26 cellular contexts compared by ENCODE assay signal in the genomic region with DNA sequence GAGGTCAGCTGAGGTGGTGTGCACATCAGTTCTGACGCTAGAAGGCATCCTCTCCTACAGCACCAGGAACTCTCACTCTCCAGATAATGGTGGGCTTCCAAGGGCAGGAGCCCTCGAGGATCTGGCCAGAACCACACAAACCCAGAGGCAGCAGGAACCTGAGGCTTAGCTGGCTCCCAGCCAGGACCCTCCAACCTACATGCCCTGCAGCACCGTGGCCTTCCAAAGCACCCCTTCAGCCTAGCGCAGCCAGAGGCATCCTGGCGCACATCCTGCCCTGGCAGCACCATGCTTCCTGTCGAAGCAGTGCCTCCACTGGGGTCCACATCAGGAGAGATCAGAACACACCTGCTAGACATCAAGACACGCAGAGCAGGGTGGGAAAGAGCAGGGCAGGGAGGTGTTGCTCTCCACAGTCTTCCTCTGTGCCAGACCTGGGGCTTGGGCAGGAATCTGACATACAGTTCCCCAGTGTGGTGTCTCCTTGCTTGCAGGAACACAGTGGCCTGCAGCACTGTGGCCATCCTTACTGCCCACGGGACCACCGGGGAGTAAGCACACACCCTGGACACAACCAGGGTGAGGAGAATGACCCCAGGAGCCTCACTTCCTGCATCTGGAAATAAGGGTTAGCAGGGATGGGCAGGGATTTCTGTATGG. TPM values are rescaled to one million over a fixed set of nuclear protein-coding genes. Genes with fewer than 3 reads are reported as not detected.
A peak's percentile ranks its signal among the peaks of the same experiment; 100 is the strongest.
DNase-seq lines count a peak whose midpoint lies in the region; ATAC-seq, FAIRE-seq and TF ChIP-seq lines count a peak whose summit lies in the region.
"Had no signal": no experiment of that assay in that cellular context is flagged by ENCODE, and none has a peak within 500 bp of the region (broad histone marks: within the 10 kb centered on the region; RNA-seq: fewer than 3 reads in every experiment).

No MANE protein-coding gene starts in this region.

- H3K27me3 ChIP-seq in bronchial epithelial cell (ENCODE audit: control insufficient read depth, insufficient read depth, low read length), result no peaks in the 10 kb centered on the region
- H3K27me3 ChIP-seq: BE2C; BLaER1 treated with 17β-estradiol and CSF1 and Interleukin-3, amounts not matched to agents 10 nM and 100 nM had no signal

- peak; percentile 70 for FAIRE-seq in bronchial epithelial cell (lab: Jason Lieb, UNC)
- FAIRE-seq: A549, D721Med, GM12878, GM19239 had no signal

- TF ChIP-seq CTCF in bronchial epithelial cell (IDR thresholded peaks at IDR 0.05; ENCODE audit: insufficient read depth, low read length, severe bottlenecking) (no peak), coronary artery (IDR thresholded peaks at IDR 0.05) (no peak)

- no peaks in the 10 kb centered on the region for H3K4me1 Mint-ChIP-seq in T-helper 2 cell treated with Interferon-gamma antibody and Interleukin-4, amounts not matched to agents 5 μg/mL and 100 μg/mL, for 36 hours (ENCODE audit: low read depth)
- H3K4me1 Mint-ChIP-seq: CD14-positive monocyte; CD8-positive, alpha-beta memory T cell; GM23338; H9 had no signal

- H3K4me3 Mint-ChIP-seq in T-helper 2 cell treated with Interferon-gamma antibody and Interleukin-4, amounts not matched to agents 5 μg/mL and 100 μg/mL, for 36 hours, result no peak overlapping the region
- H3K4me3 Mint-ChIP-seq: CD14-positive monocyte; CD4-positive, alpha-beta T cell; CD8-positive, alpha-beta memory T cell; GM23338; H9 had no signal

- H3K27me3 Mint-ChIP-seq in T-helper 2 cell treated with Interferon-gamma antibody and Interleukin-4, amounts not matched to agents 5 μg/mL and 100 μg/mL, for 36 hours (ENCODE audit: low read depth), result no peaks in the 10 kb centered on the region
- H3K27me3 Mint-ChIP-seq: CD4-positive, alpha-beta T cell had no signal

- H3K36me3 Mint-ChIP-seq in T-helper 2 cell treated with Interferon-gamma antibody and Interleukin-4, amounts not matched to agents 5 μg/mL and 100 μg/mL, for 36 hours (ENCODE audit: low read depth), result no peaks in the 10 kb centered on the region
- H3K36me3 Mint-ChIP-seq: CD14-positive monocyte had no signal

- no peak overlapping the region for H3K4me3 ChIP-seq in bronchial epithelial cell (ENCODE audit: low read depth, low read length)
- H3K4me3 ChIP-seq in coronary artery, result no peak overlapping the region
- H3K4me3 ChIP-seq: A549; BLaER1 treated with 17β-estradiol and CSF1 and Interleukin-3, amounts not matched to agents 10 nM and 100 nM; GM12878; GM23338 had no signal

- intact Hi-C loops in posterior vena cava (cut with DNase I), result no loop called here

- H3K36me3 ChIP-seq in bronchial epithelial cell (ENCODE audit: control insufficient read depth, insufficient read depth, low read length), result no peaks in the 10 kb centered on the region
- H3K36me3 ChIP-seq: BE2C; BLaER1 treated with 17β-estradiol and CSF1 and Interleukin-3, amounts not matched to agents 10 nM and 100 nM had no signal

- peaks cover 8% of the 10 kb centered on the region for H3K9me3 Mint-ChIP-seq in T-helper 2 cell treated with Interferon-gamma antibody and Interleukin-4, amounts not matched to agents 5 μg/mL and 100 μg/mL, for 36 hours

- DNase-seq in bronchial epithelial cell (ENCODE audit: low read depth) (no peak), coronary artery (ENCODE audit: low spot score) (peak; percentile 56), posterior vena cava (ENCODE audit: low spot score) (peak; percentile 76), NCI-H226 (no peak)
- no peak for DNase-seq in T-helper 2 cell treated with Interferon-gamma antibody and Interleukin-4, amounts not matched to agents 5 μg/mL and 100 μg/mL, for 36 hours (ENCODE audit: low spot score)
- DNase-seq: 8988T; ACHN; AML-193; BE2C; CD4-positive, alpha-beta T cell; CD8-positive, alpha-beta memory T cell; DMS 273 treated with DMSO at 0.1 percent for 48 hours; DMS79; EL; GDM1; H9 had no signal

- H3K27ac ChIP-seq in coronary artery, result no peak overlapping the region
- H3K27ac ChIP-seq: A549; BLaER1 treated with 17β-estradiol and CSF1 and Interleukin-3, amounts not matched to agents 10 nM and 100 nM had no signal

- H3K27ac Mint-ChIP-seq in T-helper 2 cell treated with Interferon-gamma antibody and Interleukin-4, amounts not matched to agents 5 μg/mL and 100 μg/mL, for 36 hours, result no peak overlapping the region
- H3K27ac Mint-ChIP-seq: CD14-positive monocyte; CD4-positive, alpha-beta T cell; CD8-positive, alpha-beta memory T cell; GM23338; H9 had no signal

- ATAC-seq in GM19328 (IDR thresholded peaks at IDR 0.05; ENCODE audit: unreplicated experiment), result no peak
- ATAC-seq: A549, GM12878, GM23338, HCT116 had no signal

RNA-seq across cellular contexts. Expression of a gene that starts 21.7 kb away (rescaled TPM):
- not detected in 2 replicates for total RNA-seq in bronchial epithelial cell
- not detected for total RNA-seq in posterior vena cava
- total RNA-seq: CD4-positive, alpha-beta T cell; CD8-positive, alpha-beta memory T cell; GM12878; GM23338; H4; H9 had no signal

Comparison
In these comparisons a context has a peak if more than half of its experiments do, and no peak if none do; other contexts are left out.
1. DNase-seq: peak in coronary artery (single experiment) and posterior vena cava (single experiment); none in bronchial epithelial cell (single experiment), NCI-H226 (single experiment) and T-helper 2 cell treated with Interferon-gamma antibody and Interleukin-4, amounts not matched to agents 5 μg/mL and 100 μg/mL, for 36 hours (single experiment).